In genomic region chr15:52789008-52789600, GRCh38 we compare ENCODE assay signal across 1 cellular context.
A peak's percentile ranks its signal among the peaks of the same experiment; 100 is the strongest.
TF ChIP-seq lines count a peak whose summit lies in the region.

No MANE protein-coding gene starts in this region.

TF ChIP-seq in HepG2, 621 proteins besides CTCF, POLR2A, EP300 and RAD21 (continued from another document and continues in another):
- 0 out of 2 replicates have a peak, but pooled peaks have one; percentile 48 for TF ChIP-seq ZNF318 (CRISPR knock-in tag; IDR thresholded peaks at IDR 0.05)
- no peak for TF ChIP-seq AKNA (CRISPR knock-in tag; IDR thresholded peaks at IDR 0.05; ENCODE audit: borderline replicate concordance)
- TF ChIP-seq ZNF687 (CRISPR knock-in tag; IDR thresholded peaks at IDR 0.05) = peak; percentile 44
- TF ChIP-seq ZNF678 (CRISPR knock-in tag; IDR thresholded peaks at IDR 0.05) = peak; percentile 71; the same call in 1 of the 2 replicates
- TF ChIP-seq ZNF207 (IDR thresholded peaks at IDR 0.05; ENCODE audit: borderline replicate concordance) = no peak
- no peak for TF ChIP-seq ZFP82 (CRISPR knock-in tag; IDR thresholded peaks at IDR 0.05; ENCODE audit: borderline replicate concordance)
- TF ChIP-seq ZNF543 (CRISPR knock-in tag; IDR thresholded peaks at IDR 0.05) = 0 out of 2 replicates have a peak, but pooled peaks have one; percentile 37
- TF ChIP-seq NFYB (CRISPR knock-in tag; IDR thresholded peaks at IDR 0.05) = no peak
- TF ChIP-seq ZNF761 (CRISPR knock-in tag; conservative IDR thresholded peaks at IDR 0.05) = no peak
- no peak for TF ChIP-seq HOXA3 (CRISPR knock-in tag; IDR thresholded peaks at IDR 0.05)
- TF ChIP-seq PAX8 (CRISPR knock-in tag; IDR thresholded peaks at IDR 0.05; ENCODE audit: borderline replicate concordance) = peak; percentile 71; the same call in 1 of the 2 replicates
- no peak for TF ChIP-seq HNRNPH1 (optimal IDR thresholded peaks at IDR 0.05; ENCODE audit: low read depth, low read length)
- TF ChIP-seq KAT2B (IDR thresholded peaks at IDR 0.05; ENCODE audit: borderline replicate concordance, low read depth, low read length) = no peak
- TF ChIP-seq ZNF34 (CRISPR knock-in tag; IDR thresholded peaks at IDR 0.05; ENCODE audit: borderline replicate concordance) = no peak
- peak; percentile 81 for TF ChIP-seq ZC3H13 (CRISPR knock-in tag; IDR thresholded peaks at IDR 0.05)
- peak; percentile 24; the same call in 1 of the 2 replicates for TF ChIP-seq REPIN1 (CRISPR knock-in tag; IDR thresholded peaks at IDR 0.05; ENCODE audit: borderline replicate concordance, low read depth)
- TF ChIP-seq HMGXB4 (CRISPR knock-in tag; IDR thresholded peaks at IDR 0.05; ENCODE audit: borderline replicate concordance in 1 of 2, low read depth in 1 of 2) = 0 out of 4 replicates have a peak, but pooled peaks of 1 of the 2 experiments have one; percentile 33
- TF ChIP-seq ARNTL (CRISPR knock-in tag; IDR thresholded peaks at IDR 0.05) = 0 out of 2 replicates have a peak, but pooled peaks have one; percentile 37
- TF ChIP-seq NAIF1 (CRISPR knock-in tag; IDR thresholded peaks at IDR 0.05; ENCODE audit: borderline replicate concordance) = no peak
- TF ChIP-seq ETV6 (CRISPR knock-in tag; conservative IDR thresholded peaks at IDR 0.05) = no peak
- peak; percentile 57; the same call in 1 of the 2 replicates for TF ChIP-seq ZNF446 (CRISPR knock-in tag; IDR thresholded peaks at IDR 0.05)
- no peak for TF ChIP-seq ZNF800 (CRISPR knock-in tag; IDR thresholded peaks at IDR 0.05)
- TF ChIP-seq ZNF556 (CRISPR knock-in tag; IDR thresholded peaks at IDR 0.05; ENCODE audit: borderline replicate concordance) = 0 out of 2 replicates have a peak, but pooled peaks have one; percentile 35
- 0 out of 2 replicates have a peak, but pooled peaks have one; percentile 3 for TF ChIP-seq ZMYM2 (CRISPR knock-in tag; IDR thresholded peaks at IDR 0.05)
- TF ChIP-seq TCF12 (IDR thresholded peaks at IDR 0.05) = no peak
- peak; percentile 41; the same call in 1 of the 2 replicates for TF ChIP-seq TCF12 (CRISPR knock-in tag; IDR thresholded peaks at IDR 0.05)
- TF ChIP-seq JARID2 (CRISPR knock-in tag; IDR thresholded peaks at IDR 0.05; ENCODE audit: insufficient replicate concordance) = no peak
- TF ChIP-seq ZNF326 (CRISPR knock-in tag; IDR thresholded peaks at IDR 0.05; ENCODE audit: borderline replicate concordance) = no peak
- no peak for TF ChIP-seq GFI1 (CRISPR knock-in tag; IDR thresholded peaks at IDR 0.05; ENCODE audit: borderline replicate concordance)
- peak; percentile 35; the same call in 1 of the 2 replicates for TF ChIP-seq ZNF160 (CRISPR knock-in tag; IDR thresholded peaks at IDR 0.05)
- TF ChIP-seq POGZ (CRISPR knock-in tag; IDR thresholded peaks at IDR 0.05) = peak; percentile 34; the same call in 1 of the 2 replicates
- peak; percentile 35; the same call in 1 of the 2 replicates for TF ChIP-seq TMF1 (CRISPR knock-in tag; IDR thresholded peaks at IDR 0.05; ENCODE audit: low read depth)
- no peak for TF ChIP-seq HNF4A (CRISPR knock-in tag; IDR thresholded peaks at IDR 0.05)
- TF ChIP-seq ATF1 (CRISPR knock-in tag; IDR thresholded peaks at IDR 0.05) = no peak
- peak; percentile 20 for TF ChIP-seq ZNF18 (CRISPR knock-in tag; IDR thresholded peaks at IDR 0.05; ENCODE audit: insufficient replicate concordance)
- no peak for TF ChIP-seq ZNF746 (CRISPR knock-in tag; IDR thresholded peaks at IDR 0.05)
- TF ChIP-seq FOXC1 (CRISPR knock-in tag; IDR thresholded peaks at IDR 0.05; ENCODE audit: borderline replicate concordance) = peak; percentile 25; the same call in 1 of the 2 replicates
